Comparison of ENCODE assay signal across 23 cellular contexts in genomic region chr9:8262625-8263622, GRCh38.
DNase-seq lines count a peak whose midpoint lies in the region; ATAC-seq and TF ChIP-seq lines count a peak whose summit lies in the region.
"Had no signal": no experiment of that assay in that cellular context is flagged by ENCODE, and none has a peak within 500 bp of the region (broad histone marks: within the 10 kb centered on the region; RNA-seq: fewer than 3 reads in every experiment).

No MANE protein-coding gene starts in this region.

- H2BK120ac ChIP-seq in mesenchymal stem cell (ENCODE audit: low read depth, low read length): no peak overlapping the region

- H2BK15ac ChIP-seq in mesenchymal stem cell (ENCODE audit: low read depth, poor library complexity, severe bottlenecking): no peak overlapping the region

- H4K91ac ChIP-seq in mesenchymal stem cell (ENCODE audit: low read length): no peak overlapping the region

- H3K9ac ChIP-seq in mesenchymal stem cell (ENCODE audit: low read length): no peak overlapping the region

- H3K36me3 ChIP-seq in heart right ventricle: no peaks in the 10 kb centered on the region
- H3K36me3 ChIP-seq in mesenchymal stem cell (ENCODE audit: control insufficient read depth in 1 of 2, insufficient read depth in 2 of 2, low read depth in 1 of 2, low read length in 2 of 2): no peaks in the 10 kb centered on the region
- no peaks in the 10 kb centered on the region for H3K36me3 ChIP-seq in aorta (ENCODE audit: control insufficient read depth in 1 of 2, insufficient read depth in 2 of 2, low read length in 1 of 2)
- H3K36me3 ChIP-seq in vagina: no peaks in the 10 kb centered on the region
- H3K36me3 ChIP-seq: ascending aorta, esophagus muscularis mucosa, neutrophil, tibial artery had no signal

- H3K27me3 ChIP-seq in heart right ventricle (no peaks in the 10 kb centered on the region), mesenchymal stem cell (ENCODE audit: control insufficient read depth in 1 of 2, insufficient read depth in 1 of 2, low read length in 2 of 2) (no peaks in the 10 kb centered on the region), aorta (ENCODE audit: control insufficient read depth in 1 of 2, insufficient read depth in 2 of 2, low read length in 1 of 2) (no peaks in the 10 kb centered on the region), vagina (no peaks in the 10 kb centered on the region)
- H3K27me3 ChIP-seq: ascending aorta, esophagus muscularis mucosa, neutrophil, tibial artery had no signal

- DNase-seq in Right ventricle myocardium superior (peak; percentile 53), cardiac septum (ENCODE audit: low spot score) (no peak), heart right ventricle (peak in 1 of 2 donors; percentile 39), mesenchymal stem cell (peak; percentile 0), aorta (no peak), vagina (ENCODE audit: extremely low spot score in 2 of 2) (no peak)
- DNase-seq: 8988T; COR-L47; DMS79 treated with DMSO at 0.1 percent for 48 hours; effector CD8-positive, alpha-beta T cell; NCI-H1092; NCI-H187 treated with DMSO at 0.1 percent for 48 hours; NCI-H345; SHP77 treated with DMSO at 0.1 percent for 48 hours; stimulated activated CD4-positive, alpha-beta T cell treated with anti-CD3 and anti-CD28 coated beads, Interleukin-2, amount 100 ng/mL, for 48 hours; stimulated activated naive CD4-positive, alpha-beta T cell; tibial artery had no signal

- no peak overlapping the region for H3K18ac ChIP-seq in mesenchymal stem cell (ENCODE audit: low read depth in 1 of 2, low read length in 2 of 2)

- H3K14ac ChIP-seq in mesenchymal stem cell (ENCODE audit: low read length in 2 of 2): no peak overlapping the region

- 35 to 42% methylated on average over 6 of the region's 6 CpGs for WGBS in heart right ventricle, 2 donors
- 60% methylated on average over 6 of the region's 6 CpGs for WGBS in mesenchymal stem cell
- WGBS in aorta, 2 donors: 22 to 25% methylated on average over 6 of the region's 6 CpGs

- no peak overlapping the region for H3K4me3 ChIP-seq in heart right ventricle
- no peak overlapping the region for H3K4me3 ChIP-seq in mesenchymal stem cell (ENCODE audit: insufficient read depth in 1 of 2, low read depth in 1 of 2, low read length in 2 of 2)
- H3K4me3 ChIP-seq in aorta (ENCODE audit: low read length in 2 of 2): no peak overlapping the region
- H3K4me3 ChIP-seq in vagina: no peak overlapping the region
- H3K4me3 ChIP-seq: ascending aorta, esophagus muscularis mucosa, tibial artery had no signal

- no peak overlapping the region for H3K4me2 ChIP-seq in mesenchymal stem cell (ENCODE audit: low read length, poor library complexity, severe bottlenecking)

- H3K23ac ChIP-seq in mesenchymal stem cell (ENCODE audit: low read length in 2 of 2): no peak overlapping the region

- no peaks in the 10 kb centered on the region for H3K79me1 ChIP-seq in mesenchymal stem cell (replicated peaks; ENCODE audit: low read length, poor library complexity, severe bottlenecking)

- no peak for TF ChIP-seq POLR2A in vagina (IDR thresholded peaks at IDR 0.05)

- ATAC-seq in Right ventricle myocardium superior (ENCODE audit: poor library complexity): peak; percentile 89
- peak; percentile 71 to 83 (median 80) for ATAC-seq in heart right ventricle
- peak; percentile 47 for ATAC-seq in aorta (ENCODE audit: low FRiP score)
- ATAC-seq in GM21619 (IDR thresholded peaks at IDR 0.05; ENCODE audit: unreplicated experiment): no peak
- no peak for ATAC-seq in HG03159 (IDR thresholded peaks at IDR 0.05; ENCODE audit: unreplicated experiment)
- ATAC-seq: activated naive CD4-positive, alpha-beta T cell treated with anti-CD3 and anti-CD28 coated beads, Interleukin-2, amount 50 U/mL, for 72 hours had no signal

- peak overlapping the region in 1 of 10 donors; percentile 20 for H3K27ac ChIP-seq in heart right ventricle
- H3K27ac ChIP-seq in mesenchymal stem cell (ENCODE audit: low read length, poor library complexity, severe bottlenecking): no peak overlapping the region
- peak overlapping the region; percentile 3 to 32 for H3K27ac ChIP-seq in aorta (ENCODE audit: low read depth in 1 of 2, low read length in 2 of 2)
- no peak overlapping the region for H3K27ac ChIP-seq in vagina
- H3K27ac ChIP-seq: esophagus muscularis mucosa, neutrophil, tibial artery had no signal

- H2AK5ac ChIP-seq in mesenchymal stem cell (ENCODE audit: low read length, severe bottlenecking): no peak overlapping the region

- H3K4ac ChIP-seq in mesenchymal stem cell (ENCODE audit: low read depth in 1 of 2, low read length in 2 of 2): no peak overlapping the region

- peak overlapping the region; percentile 49 for H2AFZ ChIP-seq in mesenchymal stem cell (ENCODE audit: low read depth, low read length)

- no peak overlapping the region for H2BK12ac ChIP-seq in mesenchymal stem cell (ENCODE audit: low read length in 2 of 2)

- intact Hi-C loops in Right ventricle myocardium superior (cut with DNase I) (no loop called here), cardiac septum (cut with DNase I) (no loop called here), heart right ventricle (cut with DNase I) (no loop called here), aorta (cut with DNase I) (no loop called here), vagina (cut with DNase I) (no loop called here)

- H3K9me3 ChIP-seq in heart right ventricle: no peaks in the 10 kb centered on the region
- H3K9me3 ChIP-seq in mesenchymal stem cell (ENCODE audit: control insufficient read depth, low read length): no peaks in the 10 kb centered on the region
- no peaks in the 10 kb centered on the region for H3K9me3 ChIP-seq in aorta (ENCODE audit: control insufficient read depth, low read length)
- no peaks in the 10 kb centered on the region for H3K9me3 ChIP-seq in vagina
- H3K9me3 ChIP-seq: ascending aorta, esophagus muscularis mucosa, neutrophil, tibial artery had no signal

- no peak overlapping the region for H4K8ac ChIP-seq in mesenchymal stem cell (ENCODE audit: low read length)

- H2BK5ac ChIP-seq in mesenchymal stem cell (ENCODE audit: low read depth, low read length, poor library complexity, severe bottlenecking): no peak overlapping the region

- TF ChIP-seq CTCF in heart right ventricle (IDR thresholded peaks at IDR 0.05) (no peak), vagina (IDR thresholded peaks at IDR 0.05) (no peak)

- H3K4me1 ChIP-seq in heart right ventricle (peaks cover 0 to 8% (median 0%) of the 10 kb centered on the region in 9 donors), mesenchymal stem cell (ENCODE audit: control insufficient read depth, insufficient read depth, low read depth, low read length) (no peaks in the 10 kb centered on the region), aorta (ENCODE audit: control insufficient read depth in 1 of 2, insufficient read depth in 2 of 2, low read length in 2 of 2) (peaks cover 0 to 5% of the 10 kb centered on the region in 2 donors), vagina (no peaks in the 10 kb centered on the region)

Comparison
In these comparisons a context has a peak if more than half of its experiments do, and no peak if none do; other contexts are left out.
1. DNase-seq: peak in Right ventricle myocardium superior (single experiment) and mesenchymal stem cell (single experiment); none in cardiac septum (single experiment), aorta (0 of 2) and vagina (0 of 2).
2. ATAC-seq: peak in Right ventricle myocardium superior (single experiment), heart right ventricle (8 of 8) and aorta (single experiment); none in GM21619 (single experiment) and HG03159 (single experiment).
3. H3K27ac ChIP-seq: peak in aorta (2 of 2); none in mesenchymal stem cell (single experiment) and vagina (single experiment).